In genomic region chr11:1472180-1473005, GRCh38 we compare ENCODE assay signal across 20 cellular contexts.
"Had no signal": no experiment of that assay in that cellular context is flagged by ENCODE, and none has a peak within 500 bp of the region (broad histone marks: within the 10 kb centered on the region; RNA-seq: fewer than 3 reads in every experiment).

No MANE protein-coding gene starts in this region.

- H3K4me1 ChIP-seq: gastrocnemius medialis, left lung, transverse colon had no signal

- H3K27me3 ChIP-seq: brain microvascular endothelial cell, gastrocnemius medialis, left lung, transverse colon had no signal

- H3K27ac ChIP-seq: brain microvascular endothelial cell, gastrocnemius medialis, left lung, transverse colon had no signal

- H3K4me3 ChIP-seq: gastrocnemius medialis, left lung, transverse colon had no signal

- DNase-seq: activated CD4-positive, alpha-beta T cell treated with anti-CD3 and anti-CD28 coated beads, Interleukin-2, amount 10 ng/mL, durations not matched to agents 24 days and 14 days; activated CD8-positive, alpha-beta memory T cell treated with anti-CD3 and anti-CD28 coated beads, Interleukin-2, amount 50 U/mL, for 48 hours; activated CD8-positive, alpha-beta T cell treated with anti-CD3 and anti-CD28 coated beads, Interleukin-2, amount 10 ng/mL, durations not matched to agents 7 days and 5 days; activated gamma-delta T cell; activated naive CD8-positive, alpha-beta T cell treated with anti-CD3 and anti-CD28 coated beads for 36 hours; activated T-cell treated with anti-CD3 and anti-CD28 coated beads, Interleukin-2, amount 50 U/mL, for 72 hours; brain microvascular endothelial cell; effector memory CD4-positive, alpha-beta T cell; gastrocnemius medialis; islet precursor cell; mesendoderm; stimulated activated CD4-positive, alpha-beta T cell treated with anti-CD3 and anti-CD28 coated beads, Interleukin-15, amount 100 ng/mL, for 24 hours; stimulated activated CD4-positive, alpha-beta T cell treated with anti-CD3 and anti-CD28 coated beads, Interleukin-4, amount 100 ng/mL, for 1 hour; stimulated activated CD8-positive, alpha-beta memory T cell treated with anti-CD3 and anti-CD28 coated beads, Interleukin-4, amount 100 ng/mL, for 48 hours; stimulated activated naive CD4-positive, alpha-beta T cell treated with Interleukin-2 at 50 U/mL for 16 hours; substantia nigra; T-helper 2 cell; transverse colon had no signal

- ATAC-seq: activated CD8-positive, alpha-beta T cell treated with anti-CD3 and anti-CD28 coated beads, Interleukin-2, amount 10 ng/mL, durations not matched to agents 7 days and 5 days; activated T-cell treated with anti-CD3 and anti-CD28 coated beads, Interleukin-2, amount 50 U/mL, for 72 hours; left lung; WTC11 had no signal

- H3K9me3 ChIP-seq: gastrocnemius medialis, left lung, transverse colon had no signal
